ENCODE assay signal across 8 cellular contexts in genomic region chr2:10120938-10121574, GRCh38. TPM values are rescaled to one million over a fixed set of nuclear protein-coding genes. Genes with fewer than 3 reads are reported as not detected.
DNase-seq lines count a peak whose midpoint lies in the region; ATAC-seq, FAIRE-seq and TF ChIP-seq lines count a peak whose summit lies in the region.

No MANE protein-coding gene starts in this region.

- H3K27me3 ChIP-seq in keratinocyte (ENCODE audit: control insufficient read depth, extremely low read depth, insufficient read depth, low read length) (no peaks in the 10 kb centered on the region), thymus (ENCODE audit: control insufficient read depth, insufficient read depth) (no peaks in the 10 kb centered on the region)

- 23% methylated on average over 9 of the region's 9 CpGs for whole genome bisulfite sequencing in thymus

- H3K4me1 ChIP-seq in keratinocyte (ENCODE audit: control insufficient read depth, extremely low read depth, insufficient read depth, low read length) (peaks cover 38% of the 10 kb centered on the region), thymus (ENCODE audit: control insufficient read depth, insufficient read depth, low read length) (peaks cover 23% of the 10 kb centered on the region)

- no peaks in the 10 kb centered on the region for H3K27me3 Mint-ChIP-seq in activated T-helper 17 cell treated with anti-CD3 and anti-CD28 coated beads, Interleukin-2, amount 50 U/mL, for 72 hours

- dilution Hi-C loops in keratinocyte (cut with MboI; ENCODE audit: extremely low pct_ligation_motif_present, low sequenced_read_pairs): no loop called here

- no peaks in the 10 kb centered on the region for H3K9me3 Mint-ChIP-seq in activated T-helper 17 cell treated with anti-CD3 and anti-CD28 coated beads, Interleukin-2, amount 50 U/mL, for 72 hours

- H3K9me3 ChIP-seq in keratinocyte (ENCODE audit: control insufficient read depth, low read depth, low read length) (no peaks in the 10 kb centered on the region), thymus (ENCODE audit: control insufficient read depth) (no peaks in the 10 kb centered on the region)

- H3K79me2 ChIP-seq in keratinocyte (ENCODE audit: control insufficient read depth, insufficient read depth, low read length): peaks cover 18% of the 10 kb centered on the region

- H3K36me3 ChIP-seq in keratinocyte (ENCODE audit: control insufficient read depth in 2 of 2, extremely low read depth in 1 of 2, insufficient read depth in 2 of 2, low read length in 2 of 2): peaks cover 2 to 7% of the 10 kb centered on the region in 2 experiments
- no peaks in the 10 kb centered on the region for H3K36me3 ChIP-seq in thymus (ENCODE audit: control insufficient read depth, insufficient read depth)

- FAIRE-seq in keratinocyte (lab: Jason Lieb, UNC): no peak

- H2AFZ ChIP-seq in keratinocyte (ENCODE audit: control insufficient read depth, low read length): peak overlapping the region; percentile 86

- peak overlapping the region; percentile 86 for H3K27ac Mint-ChIP-seq in activated T-helper 17 cell treated with anti-CD3 and anti-CD28 coated beads, Interleukin-2, amount 50 U/mL, for 72 hours

- H3K9me1 ChIP-seq in keratinocyte (ENCODE audit: control insufficient read depth, extremely low read depth, insufficient read depth, low read length): no peaks in the 10 kb centered on the region

- no peak for TF ChIP-seq CTCF in keratinocyte (optimal IDR thresholded peaks at IDR 0.05 in 1 of 3, IDR thresholded peaks at IDR 0.05 in 1 of 3, conservative IDR thresholded peaks at IDR 0.05 in 1 of 3; ENCODE audit: extremely low read depth in 1 of 3, insufficient read depth in 2 of 3, low read length in 3 of 3)

- peak overlapping the region; percentile 83 for H3K9ac ChIP-seq in keratinocyte (ENCODE audit: control insufficient read depth, extremely low read depth, insufficient read depth, low read length)

- peaks cover 60% of the 10 kb centered on the region for H3K36me3 Mint-ChIP-seq in activated T-helper 17 cell treated with anti-CD3 and anti-CD28 coated beads, Interleukin-2, amount 50 U/mL, for 72 hours (ENCODE audit: low read depth)

- no peaks in the 10 kb centered on the region for H4K20me1 ChIP-seq in keratinocyte (ENCODE audit: control insufficient read depth, extremely low read depth, insufficient read depth, low read length)

- in situ Hi-C loops in KBM-7 (cut with MboI; ENCODE audit: low pct_unique_long_range_greater_than_20kb, low sequenced_read_pairs): no loop called here

- H3K4me2 ChIP-seq in keratinocyte (ENCODE audit: control insufficient read depth, extremely low read depth, insufficient read depth, low read depth, low read length): peak overlapping the region; percentile 88

- DNase-seq in EL (peak; percentile 54), KBM-7 (peak; percentile 56), keratinocyte (ENCODE audit: low read depth, low spot score) (no peak), NCI-H774 (lab: John Stamatoyannopoulos, UW) (no peak)
- no peak for DNase-seq in activated CD4-positive, alpha-beta T cell treated with anti-CD3 and anti-CD28 coated beads, Interleukin-2, amount 50 U/mL, for 1 hour

- H3K27ac ChIP-seq in keratinocyte (ENCODE audit: control insufficient read depth, insufficient read depth, low read length): peak overlapping the region; percentile 76
- no peak overlapping the region for H3K27ac ChIP-seq in thymus (ENCODE audit: low read depth)

- ATAC-seq in activated T-helper 17 cell treated with anti-CD3 and anti-CD28 coated beads, Interleukin-2, amount 50 U/mL, for 72 hours (replicated peaks): no peak
- ATAC-seq in HG02623 (IDR thresholded peaks at IDR 0.05; ENCODE audit: unreplicated experiment): no peak

- H3K4me3 ChIP-seq in keratinocyte (ENCODE audit: control insufficient read depth in 2 of 3, extremely low read depth in 1 of 3, insufficient read depth in 2 of 3, low read depth in 1 of 3, low read length in 3 of 3) (peak overlapping the region; percentile 47 to 83 (median 79)), thymus (ENCODE audit: low read length) (peak overlapping the region; percentile 60)

- H3K4me1 Mint-ChIP-seq in activated T-helper 17 cell treated with anti-CD3 and anti-CD28 coated beads, Interleukin-2, amount 50 U/mL, for 72 hours: peaks cover 22% of the 10 kb centered on the region

- peak overlapping the region; percentile 100 for H3K4me3 Mint-ChIP-seq in activated T-helper 17 cell treated with anti-CD3 and anti-CD28 coated beads, Interleukin-2, amount 50 U/mL, for 72 hours

RNA-seq across cellular contexts. Expression of gene RRM2, which starts 1.5 kb away (rescaled TPM):
- total RNA-seq in activated T-helper 17 cell treated with anti-CD3 and anti-CD28 coated beads, Interleukin-2, amount 50 U/mL, for 72 hours: 100 to 1,000 TPM; 515 to 567 TPM
- polyA plus RNA-seq in keratinocyte: 1.6 to 34.1 TPM (median 25.7 TPM) in 3 replicates
- polyA plus RNA-seq in keratinocyte (2011; ENCODE audit: low read depth): 1.00 TPM
- 4.8 and 5.0 TPM in 2 replicates for polyA plus RNA-seq in keratinocyte (2011; cell fraction: cytosol; rRNA removed)
- polyA plus RNA-seq in keratinocyte (2011; cell fraction: nucleus; rRNA removed): 2.3 and 2.9 TPM in 2 replicates
- polyA plus RNA-seq in keratinocyte (2012; ENCODE audit: low replicate concordance): 0.59 and 35.7 TPM in 2 replicates
- 2.0 to 23.6 TPM (median 14.3 TPM) in 3 replicates for polyA minus RNA-seq in keratinocyte
- polyA minus RNA-seq in keratinocyte (2011; cell fraction: cytosol; rRNA and poly(A)+ RNA removed): 21.5 TPM
- polyA minus RNA-seq in keratinocyte (2011; cell fraction: nucleus; rRNA and poly(A)+ RNA removed): 2.5 and 3.1 TPM in 2 replicates
- 4.2 TPM for polyA plus RNA-seq in thymus

RNA-seq across cellular contexts. Expression of gene CYS1, which starts 40.8 kb away (rescaled TPM):
- under 1 TPM in 1 of 2 donors, not detected in 1; 0.09 TPM for total RNA-seq in activated T-helper 17 cell treated with anti-CD3 and anti-CD28 coated beads, Interleukin-2, amount 50 U/mL, for 72 hours
- polyA plus RNA-seq in keratinocyte (0.14 to 0.52 TPM (median 0.48 TPM) in 3 replicates), thymus (0.30 TPM)
- not detected for polyA plus RNA-seq in keratinocyte (2011; ENCODE audit: low read depth)
- 0.41 and 1.3 TPM in 2 replicates for polyA plus RNA-seq in keratinocyte (2011; cell fraction: cytosol; rRNA removed)
- 0.28 and 1.6 TPM in 2 replicates for polyA plus RNA-seq in keratinocyte (2011; cell fraction: nucleus; rRNA removed)
- polyA plus RNA-seq in keratinocyte (2012; ENCODE audit: low replicate concordance): 0.20 and 0.77 TPM in 2 replicates
- 0.35 to 0.92 TPM (median 0.53 TPM) in 3 replicates for polyA minus RNA-seq in keratinocyte
- 1.2 TPM for polyA minus RNA-seq in keratinocyte (2011; cell fraction: cytosol; rRNA and poly(A)+ RNA removed)
- polyA minus RNA-seq in keratinocyte (2011; cell fraction: nucleus; rRNA and poly(A)+ RNA removed): 0.42 and 0.85 TPM in 2 replicates

Comparison
In these comparisons a context has a peak if more than half of its experiments do, and no peak if none do; other contexts are left out.
1. DNase-seq: peak in EL (single experiment) and KBM-7 (single experiment); none in keratinocyte (single experiment), NCI-H774 (single experiment) and activated CD4-positive, alpha-beta T cell treated with anti-CD3 and anti-CD28 coated beads, Interleukin-2, amount 50 U/mL, for 1 hour (single experiment).